14 cellular contexts compared by ENCODE assay signal in the genomic region with DNA sequence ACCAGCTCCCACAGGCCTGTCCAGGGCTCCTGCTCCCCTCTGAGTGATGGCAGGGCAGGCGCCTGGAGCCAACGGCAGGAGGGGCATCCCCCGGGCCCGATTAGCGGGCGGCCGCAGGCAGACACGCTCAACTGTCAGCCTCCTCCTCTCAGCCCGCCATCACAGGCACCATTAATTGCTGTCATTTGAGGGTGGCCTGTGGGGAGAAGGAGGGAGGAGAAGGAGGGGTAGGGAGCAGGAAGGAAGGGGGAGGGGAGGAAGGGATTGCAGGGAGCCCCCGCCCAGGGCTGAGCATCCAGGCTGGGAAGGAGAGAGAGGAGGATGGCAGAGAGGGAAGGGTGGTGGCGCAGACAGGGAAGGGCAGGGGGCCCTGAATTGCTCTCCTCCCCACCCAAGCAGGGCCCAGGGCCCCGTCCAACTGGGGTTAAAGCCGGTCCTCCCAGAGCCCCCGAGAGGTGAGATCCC. TPM values are rescaled to one million over a fixed set of nuclear protein-coding genes. Genes with fewer than 3 reads are reported as not detected.
DNase-seq lines count a peak whose midpoint lies in the region; ATAC-seq and TF ChIP-seq lines count a peak whose summit lies in the region.
"Had no signal": no experiment of that assay in that cellular context is flagged by ENCODE, and none has a peak within 500 bp of the region (broad histone marks: within the 10 kb centered on the region; RNA-seq: fewer than 3 reads in every experiment).

No MANE protein-coding gene starts in this region.

- in situ Hi-C loops in mammary epithelial cell (cut with MboI; ENCODE audit: low sequenced_read_pairs in 2 of 2), result no loop called here
- in situ Hi-C loops in transverse colon (cut with MboI; ENCODE audit: low pct_ligation_motif_present in 1 of 4, low pct_unique_long_range_greater_than_20kb in 1 of 4, low sequenced_read_pairs in 3 of 4), result no loop called here

- H3K4me3 ChIP-seq in breast epithelium (no peak overlapping the region), mammary epithelial cell (replicated peaks in 1 of 3; ENCODE audit: insufficient read depth in 1 of 3, low read depth in 2 of 3, low read length in 3 of 3) (no peak overlapping the region), SJCRH30 (no peak overlapping the region), right cardiac atrium (ENCODE audit: low read length) (no peak overlapping the region), transverse colon (no peak overlapping the region), dorsolateral prefrontal cortex (no peak overlapping the region)
- H3K4me3 ChIP-seq: Peyer's patch had no signal

- TF ChIP-seq CTCF in breast epithelium (IDR thresholded peaks at IDR 0.05), result no peak
- no peak for TF ChIP-seq CTCF in mammary epithelial cell (conservative IDR thresholded peaks at IDR 0.05 in 1 of 2, IDR thresholded peaks at IDR 0.05 in 1 of 2; ENCODE audit: extremely low read depth in 1 of 2, insufficient read depth in 1 of 2, low read depth in 1 of 2, low read length in 2 of 2)
- TF ChIP-seq CTCF in transverse colon (IDR thresholded peaks at IDR 0.05), result no peak
- no peak for TF ChIP-seq CTCF in dorsolateral prefrontal cortex (IDR thresholded peaks at IDR 0.05 in 54 of 56, conservative IDR thresholded peaks at IDR 0.05 in 2 of 56; ENCODE audit: low read depth in 1 of 56, partially characterized antibody in 56 of 56)

- H4K20me1 ChIP-seq in mammary epithelial cell (ENCODE audit: insufficient read depth, low read length), result peaks cover 2% of the 10 kb centered on the region

- no peak overlapping the region for H2AFZ ChIP-seq in mammary epithelial cell (ENCODE audit: low read depth, low read length)

- no peaks in the 10 kb centered on the region for H3K9me3 ChIP-seq in breast epithelium
- no peaks in the 10 kb centered on the region for H3K9me3 ChIP-seq in mammary epithelial cell (replicated peaks; ENCODE audit: insufficient read depth, low read length)
- no peaks in the 10 kb centered on the region for H3K9me3 ChIP-seq in SJCRH30 (replicated peaks)
- H3K9me3 ChIP-seq in right cardiac atrium (ENCODE audit: control insufficient read depth, low read length), result no peaks in the 10 kb centered on the region
- H3K9me3 ChIP-seq in transverse colon, result no peaks in the 10 kb centered on the region
- H3K9me3 ChIP-seq: Peyer's patch had no signal

- no peak overlapping the region for H3K4me2 ChIP-seq in mammary epithelial cell (ENCODE audit: insufficient read depth, low read depth, low read length)

- no TSS peak for BruUV-seq in mammary epithelial cell (replicated peaks; lab: Mats Ljungman, UMichigan)

- 89% methylated on average over 9 of the region's 14 CpGs for WGBS in mammary epithelial cell (ENCODE audit: low coverage, missing lambda C conversion rate)
- 42% methylated on average over 14 of the region's 14 CpGs for WGBS in right cardiac atrium
- WGBS in transverse colon (ENCODE audit: low coverage in 1 of 2), 2 donors, result 80% methylated on average over 14 of the region's 14 CpGs; no CpG with 5 or more reads in 1 of the 2 donors

- H3K27me3 ChIP-seq in breast epithelium, result no peaks in the 10 kb centered on the region
- H3K27me3 ChIP-seq in mammary epithelial cell (ENCODE audit: insufficient read depth, low read length), result no peaks in the 10 kb centered on the region
- H3K27me3 ChIP-seq in SJCRH30, result no peaks in the 10 kb centered on the region
- no peaks in the 10 kb centered on the region for H3K27me3 ChIP-seq in right cardiac atrium (ENCODE audit: control insufficient read depth, insufficient read depth)
- no peaks in the 10 kb centered on the region for H3K27me3 ChIP-seq in transverse colon
- no peaks in the 10 kb centered on the region for H3K27me3 ChIP-seq in dorsolateral prefrontal cortex
- H3K27me3 ChIP-seq: brain microvascular endothelial cell, Peyer's patch had no signal

- no peak for TF ChIP-seq EP300 in transverse colon (IDR thresholded peaks at IDR 0.05; ENCODE audit: low read depth)

- dilution Hi-C loops in mammary epithelial cell (cut with HindIII; ENCODE audit: low sequenced_read_pairs), result no loop called here

- no peak for DNase-seq in breast epithelium (ENCODE audit: low spot score in 2 of 2)
- no peak for DNase-seq in mammary epithelial cell
- DNase-seq in SJCRH30, result peak; percentile 66 to 70
- DNase-seq in right cardiac atrium, result peak in 1 of 3 donors; percentile 77
- no peak for DNase-seq in transverse colon
- no peak for DNase-seq in CD1c-positive myeloid dendritic cell (ENCODE audit: extremely low spot score)
- DNase-seq in SHP77 treated with DMSO at 0.1 percent for 48 hours (lab: John Stamatoyannopoulos, UW), result no peak
- DNase-seq in dorsolateral prefrontal cortex, result no peak
- DNase-seq: activated CD4-positive, alpha-beta T cell treated with anti-CD3 and anti-CD28 coated beads, Interleukin-2, amount 10 ng/mL, durations not matched to agents 24 days and 14 days; brain microvascular endothelial cell; DMS53; KG1; Peyer's patch; stimulated activated CD4-positive, alpha-beta T cell treated with anti-CD3 and anti-CD28 coated beads, Interleukin-12 subunit alpha, Interleukin-12 subunit beta, amount 100 ng/mL, for 4 hours had no signal

- peaks cover 87% of the 10 kb centered on the region for H3K79me2 ChIP-seq in mammary epithelial cell (ENCODE audit: insufficient read depth, low read length)

- TF ChIP-seq POLR2A in breast epithelium (IDR thresholded peaks at IDR 0.05) (no peak), transverse colon (IDR thresholded peaks at IDR 0.05) (no peak)

- peak; percentile 52 to 58 for ATAC-seq in right cardiac atrium

- intact Hi-C loops in breast epithelium (cut with DNase I; ENCODE audit: low total_unique reads), result no loop called here
- intact Hi-C loops in mammary epithelial cell (cut with micrococcal nuclease), result no loop called here
- intact Hi-C loops in right cardiac atrium (cut with DNase I), result no loop called here
- intact Hi-C loops in transverse colon (cut with DNase I; ENCODE audit: low total_unique reads), result no loop called here
- intact Hi-C loops in dorsolateral prefrontal cortex (cut with DNase I), result no loop called here

- CTCF ChIA-PET in mammary epithelial cell (lab: Charles Lee; ENCODE audit: low non-redundant PET), result no interaction called here

- H3K36me3 ChIP-seq in breast epithelium (no peaks in the 10 kb centered on the region), mammary epithelial cell (ENCODE audit: insufficient read depth, low read length) (no peaks in the 10 kb centered on the region), SJCRH30 (peaks cover 3% of the 10 kb centered on the region), transverse colon (no peaks in the 10 kb centered on the region)
- H3K36me3 ChIP-seq: brain microvascular endothelial cell had no signal

- H3K4me1 ChIP-seq in breast epithelium (peaks cover 6 to 9% of the 10 kb centered on the region in 2 donors), mammary epithelial cell (ENCODE audit: insufficient read depth, low read length) (peaks cover 7% of the 10 kb centered on the region), SJCRH30 (peaks cover 49% of the 10 kb centered on the region), right cardiac atrium (ENCODE audit: control insufficient read depth, insufficient read depth, low read length) (peaks cover 18% of the 10 kb centered on the region), transverse colon (peaks cover 0 to 12% (median 5%) of the 10 kb centered on the region in 4 donors)

- H3K27ac ChIP-seq in breast epithelium (peak overlapping the region; percentile 13 to 79), mammary epithelial cell (ENCODE audit: insufficient read depth, low read depth, low read length) (no peak overlapping the region), SJCRH30 (peak overlapping the region; percentile 51; the same call in 1 of the 2 replicates), right cardiac atrium (ENCODE audit: low read length) (peak overlapping the region; percentile 29), transverse colon (peak overlapping the region in 3 of 4 donors; percentile 2 to 20 (median 6)), dorsolateral prefrontal cortex (peak overlapping the region in 19 of 59 donors; percentile 11 to 71 (median 35))
- H3K27ac ChIP-seq: brain microvascular endothelial cell, Peyer's patch had no signal

- H3K9ac ChIP-seq in mammary epithelial cell (ENCODE audit: insufficient read depth, low read length), result no peak overlapping the region

RNA-seq across cellular contexts. Expression of gene NCOR2, which starts 36.1 kb away (rescaled TPM):
- total RNA-seq in breast epithelium, result 10 to 100 TPM; 58.4 to 83.9 (median 71.7) TPM
- 100 to 1,000 TPM in 1 of 2 donors, 10 to 100 TPM in 1; 70.5 to 158 TPM for total RNA-seq in mammary epithelial cell
- polyA plus RNA-seq in mammary epithelial cell, result 18.9 TPM
- 117 TPM for polyA minus RNA-seq in mammary epithelial cell
- total RNA-seq in SJCRH30 (2014; rRNA removed; shearing (Covaris generic)), result 48.5 and 52.2 TPM in 2 replicates
- total RNA-seq in right cardiac atrium, result 100 to 1,000 TPM; 137 to 166 (median 146) TPM
- polyA plus RNA-seq in right cardiac atrium, result 66.4 TPM
- 100 to 1,000 TPM in 2 of 4 donors, 10 to 100 TPM in 2; 72.1 to 460 (median 119) TPM for total RNA-seq in transverse colon
- total RNA-seq in dorsolateral prefrontal cortex, result 100 to 1,000 TPM; 202 to 379 (median 273) TPM

Comparison
In these comparisons a context has a peak if more than half of its experiments do, and no peak if none do; other contexts are left out.
1. DNase-seq: peak in SJCRH30 (2 of 2); none in breast epithelium (0 of 2), mammary epithelial cell (single experiment), transverse colon (single experiment), CD1c-positive myeloid dendritic cell (single experiment), SHP77 treated with DMSO at 0.1 percent for 48 hours (single experiment) and dorsolateral prefrontal cortex (0 of 10).